In genomic region chr15:60591491-60592385, GRCh38 we compare ENCODE assay signal across 8 cellular contexts.
DNase-seq lines count a peak whose midpoint lies in the region; ATAC-seq, FAIRE-seq and TF ChIP-seq lines count a peak whose summit lies in the region.

No MANE protein-coding gene starts in this region.

- WGBS in small intestine, 3 donors: 0% methylated on average over 63 to 112 of the region's 112 CpGs

- intact Hi-C loops in breast epithelium (cut with DNase I; ENCODE audit: low total_unique reads): no loop called here

- FAIRE-seq in keratinocyte (lab: Jason Lieb, UNC): no peak
- FAIRE-seq in small intestine (lab: Jason Lieb, UNC): no peak

- H3K27ac ChIP-seq in SU-DHL-6 (ENCODE audit: low read depth, low read length): no peak overlapping the region
- H3K27ac ChIP-seq in breast epithelium: peak overlapping the region; percentile 87 to 89
- peak overlapping the region; percentile 76 for H3K27ac ChIP-seq in keratinocyte (ENCODE audit: control insufficient read depth, insufficient read depth, low read length)
- H3K27ac ChIP-seq in small intestine (ENCODE audit: low read depth in 1 of 2, low read length in 1 of 2): peak overlapping the region; percentile 79 to 95

- no peaks in the 10 kb centered on the region for H4K20me1 ChIP-seq in SU-DHL-6 (ENCODE audit: low read depth, low read length)
- H4K20me1 ChIP-seq in keratinocyte (ENCODE audit: control insufficient read depth, extremely low read depth, insufficient read depth, low read length): no peaks in the 10 kb centered on the region

- H3K4me1 ChIP-seq in breast epithelium (no peaks in the 10 kb centered on the region), keratinocyte (ENCODE audit: control insufficient read depth, extremely low read depth, insufficient read depth, low read length) (peaks cover 28% of the 10 kb centered on the region), small intestine (ENCODE audit: control insufficient read depth in 2 of 2, insufficient read depth in 1 of 2, low read depth in 1 of 2, low read length in 1 of 2) (no peaks in the 10 kb centered on the region)

- TF ChIP-seq CTCF in SU-DHL-6 (IDR thresholded peaks at IDR 0.05; ENCODE audit: insufficient read depth, low read length, poor library complexity, severe bottlenecking) (no peak), breast epithelium (IDR thresholded peaks at IDR 0.05) (no peak), keratinocyte (optimal IDR thresholded peaks at IDR 0.05 in 1 of 3, IDR thresholded peaks at IDR 0.05 in 1 of 3, conservative IDR thresholded peaks at IDR 0.05 in 1 of 3; ENCODE audit: extremely low read depth in 1 of 3, insufficient read depth in 2 of 3, low read length in 3 of 3) (peak in 1 of 3 experiments; percentile 2)

- no peaks in the 10 kb centered on the region for H3K79me2 ChIP-seq in SU-DHL-6 (ENCODE audit: insufficient read depth, low read length)
- H3K79me2 ChIP-seq in keratinocyte (ENCODE audit: control insufficient read depth, insufficient read depth, low read length): peaks cover 26% of the 10 kb centered on the region

- H3K27me3 ChIP-seq in SU-DHL-6 (ENCODE audit: low read length): no peaks in the 10 kb centered on the region
- H3K27me3 ChIP-seq in breast epithelium: no peaks in the 10 kb centered on the region
- H3K27me3 ChIP-seq in keratinocyte (ENCODE audit: control insufficient read depth, extremely low read depth, insufficient read depth, low read length): no peaks in the 10 kb centered on the region
- no peaks in the 10 kb centered on the region for H3K27me3 ChIP-seq in small intestine (ENCODE audit: control insufficient read depth in 2 of 2, insufficient read depth in 2 of 2, low read length in 2 of 2)

- H3K36me3 ChIP-seq in SU-DHL-6 (ENCODE audit: low read length): no peaks in the 10 kb centered on the region
- H3K36me3 ChIP-seq in breast epithelium: no peaks in the 10 kb centered on the region
- no peaks in the 10 kb centered on the region for H3K36me3 ChIP-seq in keratinocyte (ENCODE audit: control insufficient read depth in 2 of 2, extremely low read depth in 1 of 2, insufficient read depth in 2 of 2, low read length in 2 of 2)
- no peaks in the 10 kb centered on the region for H3K36me3 ChIP-seq in small intestine (ENCODE audit: control insufficient read depth in 2 of 2, insufficient read depth in 2 of 2, low read length in 2 of 2)

- H3K9me2 ChIP-seq in SU-DHL-6 (replicated peaks; ENCODE audit: insufficient read depth, low read length): no peaks in the 10 kb centered on the region

- H3K4me3 ChIP-seq in SU-DHL-6 (ENCODE audit: insufficient read depth, low read length, poor library complexity, severe bottlenecking) (peak overlapping the region; percentile 52), breast epithelium (peak overlapping the region; percentile 82 to 88 (median 85)), keratinocyte (ENCODE audit: control insufficient read depth in 2 of 3, extremely low read depth in 1 of 3, insufficient read depth in 2 of 3, low read depth in 1 of 3, low read length in 3 of 3) (peak overlapping the region; percentile 72 to 85 (median 84)), small intestine (ENCODE audit: low read depth in 1 of 2, low read length in 2 of 2) (peak overlapping the region; percentile 83 to 85)

- H3K9me3 ChIP-seq in SU-DHL-6 (ENCODE audit: insufficient read depth, low read length): no peaks in the 10 kb centered on the region
- H3K9me3 ChIP-seq in breast epithelium: no peaks in the 10 kb centered on the region
- no peaks in the 10 kb centered on the region for H3K9me3 ChIP-seq in keratinocyte (ENCODE audit: control insufficient read depth, low read depth, low read length)
- no peaks in the 10 kb centered on the region for H3K9me3 ChIP-seq in small intestine (ENCODE audit: control insufficient read depth, low read depth)

- H3K9me1 ChIP-seq in keratinocyte (ENCODE audit: control insufficient read depth, extremely low read depth, insufficient read depth, low read length): no peaks in the 10 kb centered on the region

- TF ChIP-seq POLR2A in breast epithelium (IDR thresholded peaks at IDR 0.05): no peak

- H3K4me2 ChIP-seq in SU-DHL-6 (ENCODE audit: low read depth, low read length, poor library complexity, severe bottlenecking) (peak overlapping the region; percentile 68), keratinocyte (ENCODE audit: control insufficient read depth, extremely low read depth, insufficient read depth, low read depth, low read length) (peak overlapping the region; percentile 98)

- peak overlapping the region; percentile 39; the same call in 1 of the 2 replicates for H3K9ac ChIP-seq in SU-DHL-6 (ENCODE audit: low read length)
- H3K9ac ChIP-seq in keratinocyte (ENCODE audit: control insufficient read depth, extremely low read depth, insufficient read depth, low read length): peak overlapping the region; percentile 85

- no peaks in the 10 kb centered on the region for H3F3A ChIP-seq in SU-DHL-6 (ENCODE audit: insufficient read depth)

- DNase-seq in AG08395 (ENCODE audit: low spot score) (peak; percentile 38), breast epithelium (ENCODE audit: low spot score in 2 of 2) (peak in 1 of 2 donors; percentile 52), keratinocyte (ENCODE audit: low read depth, low spot score) (no peak), small intestine (no peak), foreskin melanocyte (no peak)

- dilution Hi-C loops in keratinocyte (cut with MboI; ENCODE audit: extremely low pct_ligation_motif_present, low sequenced_read_pairs): no loop called here

- H2AFZ ChIP-seq in SU-DHL-6 (ENCODE audit: low read depth, low read length, severe bottlenecking) (peak overlapping the region; percentile 67), keratinocyte (ENCODE audit: control insufficient read depth, low read length) (peak overlapping the region; percentile 53)

- ATAC-seq in GM18861 (IDR thresholded peaks at IDR 0.05; ENCODE audit: unreplicated experiment): peak; percentile 21
- peak; percentile 23 for ATAC-seq in HG03060 (IDR thresholded peaks at IDR 0.05; ENCODE audit: low read depth, unreplicated experiment)
